In genomic region chr1:154750681-154751665, GRCh38 we compare ENCODE assay signal across 11 cellular contexts.
A peak's percentile ranks its signal among the peaks of the same experiment; 100 is the strongest.
DNase-seq lines count a peak whose midpoint lies in the region; ATAC-seq lines count a peak whose summit lies in the region.
"Had no signal": no experiment of that assay in that cellular context is flagged by ENCODE, and none has a peak within 500 bp of the region (broad histone marks: within the 10 kb centered on the region; RNA-seq: fewer than 3 reads in every experiment).

No MANE protein-coding gene starts in this region.

- no peaks in the 10 kb centered on the region for H3K36me3 Mint-ChIP-seq in activated CD4-positive, alpha-beta T cell treated with anti-CD3 and anti-CD28 coated beads, Interleukin-2, amount 10 ng/mL, durations not matched to agents 7 days and 5 days (ENCODE audit: low read depth)

- H3K27me3 Mint-ChIP-seq in activated CD4-positive, alpha-beta T cell treated with anti-CD3 and anti-CD28 coated beads, Interleukin-2, amount 10 ng/mL, durations not matched to agents 7 days and 5 days = peaks cover 10% of the 10 kb centered on the region

- H3K4me1 Mint-ChIP-seq in activated CD4-positive, alpha-beta T cell treated with anti-CD3 and anti-CD28 coated beads, Interleukin-2, amount 10 ng/mL, durations not matched to agents 7 days and 5 days = peaks cover 63% of the 10 kb centered on the region

- DNase-seq in activated CD4-positive, alpha-beta T cell treated with anti-CD3 and anti-CD28 coated beads, Interleukin-2, amount 10 ng/mL, durations not matched to agents 7 days and 5 days = no peak
- DNase-seq in activated CD4-positive, alpha-beta T cell treated with anti-CD3 and anti-CD28 coated beads, Interleukin-2, amount 50 U/mL, for 48 hours = no peak
- peak; percentile 78 for DNase-seq in NCI-H146 (lab: John Stamatoyannopoulos, UW)
- no peak for DNase-seq in DMS79 (lab: John Stamatoyannopoulos, UW)
- DNase-seq: cortex of kidney, DND-41 had no signal

- no peak overlapping the region for H3K4me3 ChIP-seq in skeletal muscle tissue (ENCODE audit: low read length in 3 of 3)
- H3K4me3 ChIP-seq: adrenal gland had no signal

- no peak overlapping the region for H3K4me3 Mint-ChIP-seq in activated CD4-positive, alpha-beta T cell treated with anti-CD3 and anti-CD28 coated beads, Interleukin-2, amount 10 ng/mL, durations not matched to agents 7 days and 5 days

- no peaks in the 10 kb centered on the region for H3K9me3 ChIP-seq in skeletal muscle tissue (ENCODE audit: control insufficient read depth in 3 of 3, low read length in 3 of 3)
- H3K9me3 ChIP-seq: adrenal gland had no signal

- H3K27ac ChIP-seq in angular gyrus (ENCODE audit: low read depth, low read length) (peak overlapping the region; percentile 22), skeletal muscle tissue (ENCODE audit: low read depth, low read length) (peak overlapping the region; percentile 36)

- no peaks in the 10 kb centered on the region for H3K27me3 ChIP-seq in skeletal muscle tissue (ENCODE audit: control insufficient read depth in 3 of 3, insufficient read depth in 3 of 3, low read length in 3 of 3)

- ATAC-seq in HG03025 (IDR thresholded peaks at IDR 0.05; ENCODE audit: low FRiP score, unreplicated experiment) = no peak
- no peak for ATAC-seq in GM19328 (IDR thresholded peaks at IDR 0.05; ENCODE audit: unreplicated experiment)

- peak overlapping the region; percentile 77 for H3K27ac Mint-ChIP-seq in activated CD4-positive, alpha-beta T cell treated with anti-CD3 and anti-CD28 coated beads, Interleukin-2, amount 10 ng/mL, durations not matched to agents 7 days and 5 days

- H3K4me1 ChIP-seq in skeletal muscle tissue (ENCODE audit: control insufficient read depth in 3 of 3, insufficient read depth in 3 of 3, low read length in 3 of 3) = peaks cover 9 to 25% (median 16%) of the 10 kb centered on the region in 3 donors

- POLR2A ChIA-PET in activated CD4-positive, alpha-beta T cell treated with anti-CD3 and anti-CD28 coated beads, Interleukin-2, amount 10 ng/mL, durations not matched to agents 7 days and 5 days (lab: Charles Lee) = interaction anchor here (1.5 kb wide), 1 partner anchor 14 kb away, joined by 4 read pairs; no protein-coding TSS in a partner anchor

- H3K9ac ChIP-seq in skeletal muscle tissue (ENCODE audit: low read depth in 1 of 3, low read length in 3 of 3) = peak overlapping the region in 1 of 3 donors; percentile 2

- no peaks in the 10 kb centered on the region for H3K9me3 Mint-ChIP-seq in activated CD4-positive, alpha-beta T cell treated with anti-CD3 and anti-CD28 coated beads, Interleukin-2, amount 10 ng/mL, durations not matched to agents 7 days and 5 days

- peaks cover 0 to under 1% (median 0%) of the 10 kb centered on the region in 3 donors for H3K36me3 ChIP-seq in skeletal muscle tissue (ENCODE audit: control insufficient read depth in 3 of 3, insufficient read depth in 3 of 3, low read length in 3 of 3)
- H3K36me3 ChIP-seq: adrenal gland had no signal

- CTCF ChIA-PET in activated CD4-positive, alpha-beta T cell treated with anti-CD3 and anti-CD28 coated beads, Interleukin-2, amount 10 ng/mL, durations not matched to agents 7 days and 5 days (lab: Charles Lee) = interaction anchor here (0.5 to 2.0 kb wide), 6 partner anchors 10 to 94 kb away, joined by 3 to 10 read pairs (median 4); no protein-coding TSS in a partner anchor
